ENCODE assay signal across 11 cellular contexts in genomic region chr1:26645734-26646133, GRCh38.
"Had no signal": no experiment of that assay in that cellular context is flagged by ENCODE, and none has a peak within 500 bp of the region (broad histone marks: within the 10 kb centered on the region; RNA-seq: fewer than 3 reads in every experiment).

No MANE protein-coding gene starts in this region.

- H3K9ac ChIP-seq: GM23248, KMS-11 had no signal

- H3K27ac Mint-ChIP-seq: HFFc6, IgD-negative memory B cell had no signal

- H3K4me2 ChIP-seq: KMS-11 had no signal

- FAIRE-seq: H1, H54, HepG2 had no signal

- H3K4me3 Mint-ChIP-seq: H9, HFFc6, IgD-negative memory B cell had no signal

- H3K27ac ChIP-seq: GM23248, HL-60, KMS-11 had no signal

- H2AFZ ChIP-seq: GM23248 had no signal

- ATAC-seq: HepG2 had no signal

- H3K9me3 Mint-ChIP-seq: H9, HFFc6, IgD-negative memory B cell had no signal

- H3K4me1 Mint-ChIP-seq: H9, IgD-negative memory B cell had no signal

- DNase-seq: GM23248, H9, HCEC 1CT, HFFc6, KBM-7 had no signal

- H3K27me3 Mint-ChIP-seq: IgD-negative memory B cell had no signal

- H3K4me3 ChIP-seq: GM23248 had no signal
